In the genomic region with DNA sequence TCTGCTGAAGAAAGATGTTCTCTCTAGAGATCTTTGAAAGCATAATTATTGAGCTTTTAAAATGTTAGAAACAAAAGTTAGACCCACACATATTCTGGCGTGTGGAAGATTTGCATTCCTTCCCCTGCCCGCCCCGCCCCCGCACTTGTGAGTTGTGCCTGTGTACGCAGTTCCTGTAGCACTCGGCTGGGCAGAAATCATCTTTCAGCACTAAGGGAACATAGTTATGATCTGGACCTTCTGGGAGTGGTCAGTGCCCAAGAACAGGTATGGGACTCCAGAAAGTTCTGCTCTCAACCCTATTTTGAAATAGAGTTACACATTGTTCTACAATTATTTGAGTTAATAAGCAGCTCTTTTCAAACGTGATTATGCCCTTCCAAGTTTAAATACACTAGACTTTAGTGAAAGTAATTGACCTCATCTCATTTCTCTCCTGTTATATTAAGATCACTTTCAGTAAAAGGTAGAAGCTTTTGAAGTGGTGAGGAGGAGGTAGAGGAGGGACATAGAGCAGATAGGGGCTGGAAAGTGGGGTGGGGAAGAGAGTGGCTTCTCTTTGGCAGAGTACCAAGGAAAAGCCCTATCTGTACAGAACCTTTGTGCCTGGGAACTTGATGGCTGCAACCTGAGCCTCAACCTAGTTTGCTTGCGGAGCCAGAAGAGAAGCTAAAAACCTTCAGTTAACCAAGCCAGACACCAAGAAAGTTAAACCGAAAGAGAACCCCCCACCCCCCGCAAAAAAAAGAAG, we compare ENCODE assay signal across 8 cellular contexts. TPM values are rescaled to one million over a fixed set of nuclear protein-coding genes. Genes with fewer than 3 reads are reported as not detected.
DNase-seq lines count a peak whose midpoint lies in the region; TF ChIP-seq lines count a peak whose summit lies in the region.

No MANE protein-coding gene starts in this region.

- intact Hi-C loops in posterior vena cava (cut with DNase I), result no loop called here

- H3K4me3 ChIP-seq in cardiac fibroblast (replicated peaks in 1 of 2; ENCODE audit: low read depth in 2 of 2, low read length in 2 of 2), result no peak overlapping the region

- DNase-seq in NCI-H2107 treated with DMSO at 0.1 percent for 48 hours (lab: John Stamatoyannopoulos, UW; ENCODE audit: unreplicated experiment), result peak; percentile 75
- DNase-seq in NCI-H2107 (lab: John Stamatoyannopoulos, UW), result no peak
- peak; percentile 47 for DNase-seq in NCI-H460 (ENCODE audit: extremely low read depth, low read depth)
- DNase-seq in cardiac fibroblast (ENCODE audit: low read depth in 2 of 2), result peak; percentile 16 to 66
- DNase-seq in posterior vena cava (ENCODE audit: low spot score), result peak; percentile 10
- no peak for DNase-seq in pons (ENCODE audit: low spot score)
- DNase-seq in NCI-H82 (lab: John Stamatoyannopoulos, UW), result no peak
- no peak for DNase-seq in NCI-H226

- TF ChIP-seq CTCF in cardiac fibroblast (IDR thresholded peaks at IDR 0.05; ENCODE audit: low read depth, low read length), result no peak

RNA-seq across cellular contexts. Expression of a gene that starts 5.7 kb away (rescaled TPM):
- total RNA-seq in NCI-H460 (2014; rRNA removed; shearing (Covaris generic)), result 68.1 and 85.1 TPM in 2 replicates
- polyA plus RNA-seq in NCI-H460 (2014; cell fraction: nucleus; rRNA removed), result 43.0 and 53.9 TPM in 2 replicates
- 10 to 100 TPM; 54.2 to 63.0 TPM for total RNA-seq in posterior vena cava

RNA-seq across cellular contexts. Expression of a gene that starts 34.9 kb away (rescaled TPM):
- 141 and 171 TPM in 2 replicates for total RNA-seq in NCI-H460 (2014; rRNA removed; shearing (Covaris generic))
- polyA plus RNA-seq in NCI-H460 (2014; cell fraction: nucleus; rRNA removed), result 117 and 167 TPM in 2 replicates
- total RNA-seq in posterior vena cava, result 10 to 100 TPM; 29.0 to 29.6 TPM

Comparison
In these comparisons a context has a peak if more than half of its experiments do, and no peak if none do; other contexts are left out.
1. DNase-seq: peak in NCI-H2107 treated with DMSO at 0.1 percent for 48 hours (single experiment), NCI-H460 (single experiment), cardiac fibroblast (2 of 2) and posterior vena cava (single experiment); none in NCI-H2107 (single experiment), pons (single experiment), NCI-H82 (single experiment) and NCI-H226 (single experiment).